Comparison of ENCODE assay signal across 8 cellular contexts in genomic region chr17:75456417-75457046, GRCh38. TPM values are rescaled to one million over a fixed set of nuclear protein-coding genes. Genes with fewer than 3 reads are reported as not detected.
DNase-seq lines count a peak whose midpoint lies in the region; ATAC-seq and TF ChIP-seq lines count a peak whose summit lies in the region.

TSS of gene TMEM94 (plus strand) at chr17:75456635. CDS start at chr17:75471906, 15,271 bp downstream.

- TF ChIP-seq EP300 in esophagus muscularis mucosa (IDR thresholded peaks at IDR 0.05) = no peak

- peak within 1 kb of the TSS; percentile 83 for H3K9ac ChIP-seq in KMS-11

- no peaks in the 10 kb centered on the region for H3K36me3 ChIP-seq in KMS-11 (ENCODE audit: insufficient read depth)
- no peaks in the 10 kb centered on the region for H3K36me3 ChIP-seq in Peyer's patch
- no peaks in the 10 kb centered on the region for H3K36me3 ChIP-seq in esophagus muscularis mucosa
- H3K36me3 ChIP-seq in muscle layer of duodenum (ENCODE audit: control insufficient read depth in 1 of 2, insufficient read depth in 2 of 2, low read length in 2 of 2) = no peaks in the 10 kb centered on the region

- H2AFZ ChIP-seq in KMS-11 (ENCODE audit: low read depth) = peak within 1 kb of the TSS; percentile 75

- H3K27me3 ChIP-seq in KMS-11 (ENCODE audit: insufficient read depth, low read depth) (no peaks in the 10 kb centered on the region), Peyer's patch (no peaks in the 10 kb centered on the region), esophagus muscularis mucosa (no peaks in the 10 kb centered on the region), muscle layer of duodenum (ENCODE audit: low read depth, low read length) (no peaks in the 10 kb centered on the region)

- H3K4me2 ChIP-seq in KMS-11 = peak within 1 kb of the TSS; percentile 76

- ATAC-seq in GM21723 (IDR thresholded peaks at IDR 0.05; ENCODE audit: unreplicated experiment) = peak; percentile 92

- no peaks in the 10 kb centered on the region for H3K9me3 ChIP-seq in Peyer's patch
- H3K9me3 ChIP-seq in esophagus muscularis mucosa = no peaks in the 10 kb centered on the region
- no peaks in the 10 kb centered on the region for H3K9me3 ChIP-seq in muscle layer of duodenum (ENCODE audit: control insufficient read depth in 1 of 2, low read length in 2 of 2)

- TF ChIP-seq POLR2A in Peyer's patch (IDR thresholded peaks at IDR 0.05) (peak; percentile 0 to 59), esophagus muscularis mucosa (IDR thresholded peaks at IDR 0.05; ENCODE audit: low read depth) (no peak)

- H3K79me2 ChIP-seq in KMS-11 (ENCODE audit: insufficient read depth, low read depth) = peaks cover 26% of the 10 kb centered on the region

- TF ChIP-seq CTCF in KMS-11 (conservative IDR thresholded peaks at IDR 0.05; ENCODE audit: low read depth, low read length) (no peak), Peyer's patch (IDR thresholded peaks at IDR 0.05) (no peak), esophagus muscularis mucosa (IDR thresholded peaks at IDR 0.05) (peak in 1 of 3 experiments; percentile 21)

- intact Hi-C loops in esophagus muscularis mucosa (cut with DNase I) = no loop called here

- H3K27ac ChIP-seq in KMS-11 (peak within 1 kb of the TSS; percentile 52), Peyer's patch (peak within 1 kb of the TSS; percentile 80 to 88 (median 84)), esophagus muscularis mucosa (replicated peaks in 1 of 4) (peak within 1 kb of the TSS; percentile 90 to 94 (median 91)), muscle layer of duodenum (ENCODE audit: low read length) (peak within 1 kb of the TSS; percentile 95)

- no peaks in the 10 kb centered on the region for H4K20me1 ChIP-seq in KMS-11 (ENCODE audit: insufficient read depth)

- DNase-seq in DMS53 (lab: John Stamatoyannopoulos, UW) = peak; percentile 99
- DNase-seq in Peyer's patch = peak; percentile 92 to 98 (median 95)
- DNase-seq in activated T-cell treated with anti-CD3 and anti-CD28 coated beads, Interleukin-2, amount 50 U/mL, for 48 hours = peak; percentile 91 to 92
- DNase-seq in esophagus muscularis mucosa (ENCODE audit: extremely low spot score) = peak; percentile 99
- DNase-seq in stimulated activated CD8-positive, alpha-beta memory T cell treated with anti-CD3 and anti-CD28 coated beads, Interleukin-7, amount 100 ng/mL, for 4 hours (ENCODE audit: low read depth in 2 of 2) = peak; percentile 82 to 90

- peaks cover 68% of the 10 kb centered on the region for H3K4me1 ChIP-seq in KMS-11 (ENCODE audit: low read depth, poor library complexity, severe bottlenecking)
- H3K4me1 ChIP-seq in Peyer's patch = peaks cover 0 to 56% (median 8%) of the 10 kb centered on the region in 4 donors
- peaks cover 34 to 46% (median 40%) of the 10 kb centered on the region in 4 donors for H3K4me1 ChIP-seq in esophagus muscularis mucosa
- peaks cover 17 to 22% of the 10 kb centered on the region in 2 donors for H3K4me1 ChIP-seq in muscle layer of duodenum (ENCODE audit: control insufficient read depth in 1 of 2, insufficient read depth in 2 of 2, low read length in 2 of 2)

- H3K4me3 ChIP-seq in KMS-11 (IDR thresholded peaks at IDR 0.05; ENCODE audit: insufficient read depth, low read depth, low read length) = no peak within 1 kb of the TSS
- H3K4me3 ChIP-seq in Peyer's patch = peak within 1 kb of the TSS; percentile 86 to 91 (median 88)
- H3K4me3 ChIP-seq in esophagus muscularis mucosa = peak within 1 kb of the TSS; percentile 90 to 96 (median 92)
- H3K4me3 ChIP-seq in muscle layer of duodenum (ENCODE audit: low read depth in 1 of 2, low read length in 2 of 2) = peak within 1 kb of the TSS; percentile 94 to 99

- WGBS in esophagus muscularis mucosa = under 1% methylated on average over 29 of the region's 33 CpGs

RNA-seq across cellular contexts. Expression of gene TMEM94, which starts in this region (rescaled TPM):
- total RNA-seq in Peyer's patch (100 to 1,000 TPM; 114 to 340 (median 178) TPM), esophagus muscularis mucosa (10 to 100 TPM; 35.3 to 71.4 (median 46.3) TPM)
